In genomic region chr17:17189559-17189958, GRCh38 we compare ENCODE assay signal across 1 cellular context.
TF ChIP-seq lines count a peak whose summit lies in the region.

No MANE protein-coding gene starts in this region.

TF ChIP-seq in HepG2, 621 proteins besides CTCF, POLR2A, EP300 and RAD21:
- no peak for TF ChIP-seq GFI1 (CRISPR knock-in tag; IDR thresholded peaks at IDR 0.05; ENCODE audit: borderline replicate concordance)
- no peak for TF ChIP-seq ZBTB4 (CRISPR knock-in tag; IDR thresholded peaks at IDR 0.05; ENCODE audit: borderline replicate concordance)
- no peak for TF ChIP-seq TFE3 (CRISPR knock-in tag; IDR thresholded peaks at IDR 0.05)
- TF ChIP-seq ATF7-NPFF (CRISPR knock-in tag; IDR thresholded peaks at IDR 0.05; ENCODE audit: low read depth): no peak
- TF ChIP-seq MLXIP (CRISPR knock-in tag; IDR thresholded peaks at IDR 0.05; ENCODE audit: borderline replicate concordance): no peak
- no peak for TF ChIP-seq PHF5A (CRISPR knock-in tag; IDR thresholded peaks at IDR 0.05; ENCODE audit: low read depth, unreplicated experiment)
- TF ChIP-seq ZNF124 (CRISPR knock-in tag; IDR thresholded peaks at IDR 0.05): no peak
- TF ChIP-seq ERF (CRISPR knock-in tag; IDR thresholded peaks at IDR 0.05): no peak
- TF ChIP-seq ZFP36L1 (CRISPR knock-in tag; IDR thresholded peaks at IDR 0.05): no peak
- TF ChIP-seq RORA (CRISPR knock-in tag; IDR thresholded peaks at IDR 0.05): no peak
- no peak for TF ChIP-seq PHF8 (CRISPR knock-in tag; IDR thresholded peaks at IDR 0.05)
- no peak for TF ChIP-seq ZNF430 (CRISPR knock-in tag; IDR thresholded peaks at IDR 0.05)
- no peak for TF ChIP-seq CSRNP1 (CRISPR knock-in tag; IDR thresholded peaks at IDR 0.05)
- no peak for TF ChIP-seq PHF20 (CRISPR knock-in tag; IDR thresholded peaks at IDR 0.05)
- TF ChIP-seq ZBTB33 (CRISPR knock-in tag; IDR thresholded peaks at IDR 0.05): no peak
- TF ChIP-seq HNF4A (CRISPR knock-in tag; IDR thresholded peaks at IDR 0.05): no peak
- no peak for TF ChIP-seq HOXA9 (CRISPR knock-in tag; IDR thresholded peaks at IDR 0.05; ENCODE audit: borderline replicate concordance)
- TF ChIP-seq ZNF143 (CRISPR knock-in tag; IDR thresholded peaks at IDR 0.05): no peak
- TF ChIP-seq KLF13 (CRISPR knock-in tag; IDR thresholded peaks at IDR 0.05): no peak
